ENCODE assay signal across 8 cellular contexts in genomic region chr15:94739639-94740038, GRCh38.
"Had no signal": no experiment of that assay in that cellular context is flagged by ENCODE, and none has a peak within 500 bp of the region (broad histone marks: within the 10 kb centered on the region; RNA-seq: fewer than 3 reads in every experiment).

No MANE protein-coding gene starts in this region.

- H3K4me3 ChIP-seq: GM12878 had no signal

- ATAC-seq: GM12878 had no signal

- DNase-seq: GDM1, GF-D8 had no signal

- FAIRE-seq: G401.6, GM12878, GM12891, GM12892, GM18507, GM19239 had no signal
